14 cellular contexts compared by ENCODE assay signal in the genomic region with DNA sequence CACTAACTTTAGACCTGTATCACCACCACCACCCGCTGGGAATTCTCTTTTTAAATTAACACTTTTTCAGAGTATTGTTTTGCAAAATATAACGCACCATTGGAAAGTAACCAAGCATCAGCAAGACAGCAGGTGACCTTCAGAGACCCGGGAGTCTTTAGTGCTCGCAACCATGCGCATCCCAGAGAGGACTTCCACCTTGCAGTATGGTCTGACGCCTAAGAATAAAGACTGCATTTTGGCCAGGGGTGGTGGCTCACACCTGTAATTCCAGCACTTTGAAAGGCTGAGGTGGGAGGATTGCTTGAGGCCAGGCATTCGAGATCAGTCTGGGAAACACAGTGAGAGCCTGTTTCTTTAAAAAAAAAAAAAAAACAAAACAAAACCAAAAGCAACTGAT.
DNase-seq lines count a peak whose midpoint lies in the region; ATAC-seq and TF ChIP-seq lines count a peak whose summit lies in the region.
"Had no signal": no experiment of that assay in that cellular context is flagged by ENCODE, and none has a peak within 500 bp of the region (broad histone marks: within the 10 kb centered on the region; RNA-seq: fewer than 3 reads in every experiment).

No MANE protein-coding gene starts in this region.

- DNase-seq in HEK293T (ENCODE audit: extremely low spot score) (no peak), WTC11 (ENCODE audit: low spot score) (no peak), iPS DF 19.7 (ENCODE audit: low read depth, low spot score) (peak; percentile 33)
- DNase-seq: C1 segment of cervical spinal cord; Calu3; CD4-positive, alpha-beta memory T cell; COR-L47; DMS53; GF-D8; GOT3; HCEC 1CT had no signal

- TF ChIP-seq CTCF in WTC11 (IDR thresholded peaks at IDR 0.05), result no peak

- H3K4me1 Mint-ChIP-seq in WTC11, result peaks cover 41% of the 10 kb centered on the region

- ATAC-seq in WTC11 (peak; percentile 87), GM18907 (IDR thresholded peaks at IDR 0.05; ENCODE audit: unreplicated experiment) (no peak), GM18867 (IDR thresholded peaks at IDR 0.05; ENCODE audit: unreplicated experiment) (no peak), HG03442 (IDR thresholded peaks at IDR 0.05; ENCODE audit: unreplicated experiment) (no peak)

- CTCF ChIA-PET in HEK293T (lab: Yijun Ruan, JAX), result no interaction called here
- CTCF ChIA-PET in WTC11 (lab: Charles Lee), result interaction anchor here (1.0 to 1.5 kb wide), 2 partner anchors 93 to 204 kb away, joined by 3 to 4 read pairs; no protein-coding TSS in a partner anchor

- H3K9me3 Mint-ChIP-seq in WTC11, result no peaks in the 10 kb centered on the region; the same call in 1 of the 2 replicates

- POLR2A ChIA-PET in HEK293T (lab: Yijun Ruan, JAX), result no interaction called here
- POLR2A ChIA-PET in WTC11 (lab: Charles Lee), result no interaction called here

- no peak overlapping the region for H3K4me3 Mint-ChIP-seq in WTC11
- H3K4me3 Mint-ChIP-seq: CD4-positive, alpha-beta memory T cell had no signal

- peaks cover 67% of the 10 kb centered on the region for H3K27me3 Mint-ChIP-seq in WTC11 (ENCODE audit: low read depth)
- H3K27me3 Mint-ChIP-seq: CD4-positive, alpha-beta memory T cell had no signal

- peaks cover 8% of the 10 kb centered on the region for H3K36me3 Mint-ChIP-seq in WTC11

- H3K27ac Mint-ChIP-seq in WTC11, result no peak overlapping the region

TF ChIP-seq in HEK293T, 16 proteins besides CTCF, POLR2A, EP300 and RAD21:
- TF ChIP-seq ZNF384 (IDR thresholded peaks at IDR 0.05) (0 out of 2 replicates have a peak, but pooled peaks have one; percentile 22), NFRKB (IDR thresholded peaks at IDR 0.05) (no peak)
TF ChIP-seq in HEK293T: peak in this region for 1.

TF ChIP-seq in WTC11, 78 proteins besides CTCF, POLR2A, EP300 and RAD21:
- no peak for TF ChIP-seq ZNF317 (CRISPR knock-in tag; IDR thresholded peaks at IDR 0.05; ENCODE audit: borderline replicate concordance, low read depth)
- TF ChIP-seq, protein P1, sequence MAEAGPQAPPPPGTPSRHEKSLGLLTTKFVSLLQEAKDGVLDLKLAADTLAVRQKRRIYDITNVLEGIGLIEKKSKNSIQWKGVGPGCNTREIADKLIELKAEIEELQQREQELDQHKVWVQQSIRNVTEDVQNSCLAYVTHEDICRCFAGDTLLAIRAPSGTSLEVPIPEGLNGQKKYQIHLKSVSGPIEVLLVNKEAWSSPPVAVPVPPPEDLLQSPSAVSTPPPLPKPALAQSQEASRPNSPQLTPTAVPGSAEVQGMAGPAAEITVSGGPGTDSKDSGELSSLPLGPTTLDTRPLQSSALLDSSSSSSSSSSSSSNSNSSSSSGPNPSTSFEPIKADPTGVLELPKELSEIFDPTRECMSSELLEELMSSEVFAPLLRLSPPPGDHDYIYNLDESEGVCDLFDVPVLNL (CRISPR knock-in tag; IDR thresholded peaks at IDR 0.05; ENCODE audit: borderline replicate concordance, low read depth), result no peak
- no peak for TF ChIP-seq NR3C1 (CRISPR knock-in tag; conservative IDR thresholded peaks at IDR 0.05; ENCODE audit: low read depth)
- no peak for TF ChIP-seq GABPB1 (CRISPR knock-in tag; IDR thresholded peaks at IDR 0.05)
- no peak for TF ChIP-seq MYBL2 (CRISPR knock-in tag; IDR thresholded peaks at IDR 0.05)
- no peak for TF ChIP-seq CBFB (CRISPR knock-in tag; IDR thresholded peaks at IDR 0.05; ENCODE audit: low read depth)
TF ChIP-seq in WTC11: peak in this region for 0.
